In genomic region chr2:11748018-11748860, GRCh38 we compare ENCODE assay signal across 9 cellular contexts. TPM values are rescaled to one million over a fixed set of nuclear protein-coding genes. Genes with fewer than 3 reads are reported as not detected.
DNase-seq lines count a peak whose midpoint lies in the region; ATAC-seq and TF ChIP-seq lines count a peak whose summit lies in the region.
"Had no signal": no experiment of that assay in that cellular context is flagged by ENCODE, and none has a peak within 500 bp of the region (broad histone marks: within the 10 kb centered on the region; RNA-seq: fewer than 3 reads in every experiment).

No MANE protein-coding gene starts in this region.

- H3K4me3 ChIP-seq in PC-3 (ENCODE audit: low read length) = peak overlapping the region; percentile 92
- H3K4me3 ChIP-seq in endocrine pancreas (ENCODE audit: control insufficient read depth, insufficient read depth, low read length) = no peak overlapping the region
- peak overlapping the region; percentile 62 for H3K4me3 ChIP-seq in parathyroid adenoma (ENCODE audit: low read depth, low read length)

- no peak overlapping the region for H3K27ac ChIP-seq in PC-3 (ENCODE audit: low read length)
- H3K27ac ChIP-seq in parathyroid adenoma = no peak overlapping the region

- H3K27me3 ChIP-seq in PC-3 (ENCODE audit: low read length) (no peaks in the 10 kb centered on the region), endocrine pancreas (ENCODE audit: control insufficient read depth, insufficient read depth, low read length) (no peaks in the 10 kb centered on the region), parathyroid adenoma (ENCODE audit: control insufficient read depth, insufficient read depth, low read length) (no peaks in the 10 kb centered on the region)

- H3K9me3 Mint-ChIP-seq in Calu3 (ENCODE audit: low read depth, unreplicated experiment) = no peaks in the 10 kb centered on the region

- peak overlapping the region; percentile 74 for H3K27ac Mint-ChIP-seq in Calu3 (ENCODE audit: unreplicated experiment)

- peaks cover 70% of the 10 kb centered on the region for H3K4me1 Mint-ChIP-seq in Calu3 (ENCODE audit: low read depth, unreplicated experiment)

- H3K79me2 ChIP-seq in PC-3 (ENCODE audit: low read length) = peaks cover 66% of the 10 kb centered on the region
- H3K79me2 ChIP-seq in parathyroid adenoma = peaks cover 63% of the 10 kb centered on the region

- H3K36me3 ChIP-seq in PC-3 (ENCODE audit: low read depth, low read length) (no peaks in the 10 kb centered on the region), endocrine pancreas (ENCODE audit: control insufficient read depth, insufficient read depth, low read length) (no peaks in the 10 kb centered on the region), parathyroid adenoma (ENCODE audit: control insufficient read depth, insufficient read depth, low read length) (no peaks in the 10 kb centered on the region)

- H3K9ac ChIP-seq in PC-3 (ENCODE audit: low read length) (peak overlapping the region; percentile 78; the same call in 1 of the 2 replicates), endocrine pancreas (ENCODE audit: control insufficient read depth, insufficient read depth, low read length) (peak overlapping the region; percentile 48), parathyroid adenoma (no peak overlapping the region)

- ATAC-seq in PC-3 (no peak), HG03159 (IDR thresholded peaks at IDR 0.05; ENCODE audit: unreplicated experiment) (no peak)

- DNase-seq in Calu3 (no peak), PC-3 (no peak), NCI-H510A treated with DMSO at 0.1 percent for 48 hours (lab: John Stamatoyannopoulos, UW) (no peak), occipital lobe (lab: John Stamatoyannopoulos, UW) (no peak), NCI-H146 treated with DMSO at 0.1 percent for 48 hours (lab: John Stamatoyannopoulos, UW; ENCODE audit: unreplicated experiment) (no peak)
- DNase-seq: NCI-H524 treated with DMSO at 0.1 percent for 48 hours had no signal

- H3K9me2 ChIP-seq in PC-3 (replicated peaks; ENCODE audit: low read length) = no peaks in the 10 kb centered on the region

- no peak for TF ChIP-seq CTCF in Calu3 (IDR thresholded peaks at IDR 0.05; ENCODE audit: unreplicated experiment)
- TF ChIP-seq CTCF in PC-3 (conservative IDR thresholded peaks at IDR 0.05; ENCODE audit: low read depth, low read length) = no peak
- no peak for TF ChIP-seq CTCF in parathyroid adenoma (IDR thresholded peaks at IDR 0.05)

- intact Hi-C loops in Calu3 (cut with micrococcal nuclease; ENCODE audit: unreplicated experiment) (no loop called here), PC-3 (cut with micrococcal nuclease) (no loop called here)

- POLR2A ChIA-PET in PC-3 (lab: Charles Lee; ENCODE audit: unreplicated experiment) = no interaction called here

- H3K4me2 ChIP-seq in PC-3 (ENCODE audit: low read length) (peak overlapping the region; percentile 97), parathyroid adenoma (ENCODE audit: low read length) (peak overlapping the region; percentile 93)

- H3K27me3 Mint-ChIP-seq in Calu3 (ENCODE audit: unreplicated experiment) = no peaks in the 10 kb centered on the region

- H3K9me3 ChIP-seq in PC-3 (ENCODE audit: low read length) (no peaks in the 10 kb centered on the region), endocrine pancreas (ENCODE audit: control insufficient read depth, low read length) (no peaks in the 10 kb centered on the region), parathyroid adenoma (ENCODE audit: control insufficient read depth, low read length) (no peaks in the 10 kb centered on the region)

- H3K4me3 Mint-ChIP-seq in Calu3 (ENCODE audit: low read depth, unreplicated experiment) = peak overlapping the region; percentile 89

- H3K4me1 ChIP-seq in PC-3 (ENCODE audit: insufficient read depth, low read length) = peaks cover 52% of the 10 kb centered on the region
- H3K4me1 ChIP-seq in endocrine pancreas (ENCODE audit: control insufficient read depth, insufficient read depth, low read length) = no peaks in the 10 kb centered on the region
- peaks cover 16% of the 10 kb centered on the region for H3K4me1 ChIP-seq in parathyroid adenoma

- H2AFZ ChIP-seq in PC-3 (ENCODE audit: low read length) (no peak overlapping the region), parathyroid adenoma (no peak overlapping the region)

- peaks cover 40% of the 10 kb centered on the region for H3K36me3 Mint-ChIP-seq in Calu3 (ENCODE audit: insufficient read depth, unreplicated experiment)

- H4K20me1 ChIP-seq in PC-3 (ENCODE audit: low read length) = peaks cover 45% of the 10 kb centered on the region

- CTCF ChIA-PET in Calu3 (lab: Charles Lee) (interaction anchor here (1.7 kb wide), 1 partner anchor 10 kb away, joined by 7 read pairs; no protein-coding TSS in a partner anchor), PC-3 (lab: Charles Lee) (no interaction called here)

- H3F3A ChIP-seq in PC-3 (ENCODE audit: low read length, unreplicated experiment) = no peaks in the 10 kb centered on the region

- BruUV-seq in Calu3 (replicated peaks; lab: Mats Ljungman, UMichigan) (no TSS peak), PC-3 (replicated peaks; lab: Mats Ljungman, UMichigan) (no TSS peak)

RNA-seq across cellular contexts. Expression of gene LPIN1, which starts 1.8 kb away (rescaled TPM):
- total RNA-seq in Calu3 (2022) (46.2 and 53.5 TPM in 2 replicates), PC-3 (2014; rRNA removed) (40.9 and 46.9 TPM in 2 replicates), occipital lobe (26.7 TPM)
